In the genomic region with DNA sequence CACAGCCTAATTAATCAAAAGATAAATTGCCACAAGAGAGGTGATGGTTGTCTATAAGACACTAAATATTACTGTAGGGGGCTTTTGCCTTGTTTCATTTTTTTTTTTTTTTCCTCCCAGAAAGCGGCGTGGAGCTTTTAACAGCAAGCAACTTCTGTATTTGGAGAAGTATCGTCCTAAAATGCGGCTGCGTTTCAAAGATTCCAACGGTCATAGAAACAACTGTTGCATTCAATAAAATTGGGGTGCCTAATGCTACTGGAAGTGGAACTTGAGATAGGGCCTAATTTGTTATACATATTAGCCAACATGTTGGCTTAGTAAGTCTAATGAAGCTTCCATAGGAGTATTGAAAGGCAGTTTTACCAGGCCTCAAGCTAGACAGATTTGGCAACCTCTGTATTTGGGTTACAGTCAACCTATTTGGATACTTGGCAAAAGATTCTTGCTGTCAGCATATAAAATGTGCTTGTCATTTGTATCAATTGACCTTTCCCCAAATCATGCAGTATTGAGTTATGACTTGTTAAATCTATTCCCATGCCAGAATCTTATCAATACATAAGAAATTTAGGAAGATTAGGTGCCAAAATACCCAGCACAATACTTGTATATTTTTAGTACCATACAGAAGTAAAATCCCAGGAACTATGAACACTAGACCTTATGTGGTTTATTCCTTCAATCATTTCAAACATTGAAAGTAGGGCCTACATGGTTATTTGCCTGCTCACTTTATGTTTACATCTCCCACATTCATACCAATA, we compare ENCODE assay signal across 24 cellular contexts.
"Had no signal": no experiment of that assay in that cellular context is flagged by ENCODE, and none has a peak within 500 bp of the region (broad histone marks: within the 10 kb centered on the region; RNA-seq: fewer than 3 reads in every experiment).

No MANE protein-coding gene starts in this region.

- H2AFZ ChIP-seq: hepatocyte, parathyroid adenoma had no signal

- H3K27ac Mint-ChIP-seq: endodermal cell, nephron progenitor cell had no signal

- H3K4me2 ChIP-seq: hepatocyte had no signal

- H3K9me3 ChIP-seq: colonic mucosa, psoas muscle, sigmoid colon, testis, tibial nerve, upper lobe of right lung, vagina had no signal

- H3K9ac ChIP-seq: parathyroid adenoma had no signal

- DNase-seq: colonic mucosa; dermis blood vessel endothelial cell; effector CD4-positive, alpha-beta T cell; endodermal cell; erythroblast; foreskin keratinocyte; head of caudate nucleus; kidney; left cardiac atrium; left ventricle myocardium superior; naive thymus-derived CD4-positive, alpha-beta T cell; nephron progenitor cell; psoas muscle; sigmoid colon; stimulated activated CD4-positive, alpha-beta T cell treated with anti-CD3 and anti-CD28 coated beads, Interleukin-12 subunit alpha, Interleukin-12 subunit beta, amount 100 ng/mL, for 4 hours; stimulated activated CD4-positive, alpha-beta T cell treated with anti-CD3 and anti-CD28 coated beads, Interleukin-2, amount 100 ng/mL, for 48 hours; stimulated activated naive CD8-positive, alpha-beta T cell treated with anti-CD3 and anti-CD28 coated beads, Interleukin-15, Interleukin-2, amounts not matched to agents 100 U/mL and 50 U/mL, for 24 hours; testis; upper lobe of right lung had no signal

- H3K27me3 Mint-ChIP-seq: naive thymus-derived CD4-positive, alpha-beta T cell had no signal

- H3K4me3 Mint-ChIP-seq: endodermal cell; naive thymus-derived CD4-positive, alpha-beta T cell; nephron progenitor cell had no signal

- ATAC-seq: foreskin keratinocyte; left cardiac atrium; left ventricle myocardium superior; naive thymus-derived CD4-positive, alpha-beta T cell; psoas muscle; stimulated activated naive CD8-positive, alpha-beta T cell treated with anti-CD3 and anti-CD28 coated beads, Interleukin-15, Interleukin-2, amounts not matched to agents 100 U/mL and 50 U/mL, for 24 hours; upper lobe of right lung had no signal

- H3K4me3 ChIP-seq: colonic mucosa, hepatocyte, psoas muscle, sigmoid colon, skin epidermis, testis, tibial nerve, upper lobe of right lung, vagina had no signal

- H3K4me1 ChIP-seq: colonic mucosa, parathyroid adenoma, upper lobe of right lung had no signal

- H3K27me3 ChIP-seq: colonic mucosa, foreskin keratinocyte, hepatocyte, sigmoid colon, testis, tibial nerve, upper lobe of right lung, vagina had no signal

- H3K79me2 ChIP-seq: parathyroid adenoma had no signal

- H3K27ac ChIP-seq: colonic mucosa, foreskin keratinocyte, hepatocyte, parathyroid adenoma, psoas muscle, sigmoid colon, skin epidermis, testis, tibial nerve, upper lobe of right lung, vagina had no signal

- H3K9me3 Mint-ChIP-seq: endodermal cell, nephron progenitor cell had no signal
